Comparison of ENCODE assay signal across 8 cellular contexts in the genomic region with DNA sequence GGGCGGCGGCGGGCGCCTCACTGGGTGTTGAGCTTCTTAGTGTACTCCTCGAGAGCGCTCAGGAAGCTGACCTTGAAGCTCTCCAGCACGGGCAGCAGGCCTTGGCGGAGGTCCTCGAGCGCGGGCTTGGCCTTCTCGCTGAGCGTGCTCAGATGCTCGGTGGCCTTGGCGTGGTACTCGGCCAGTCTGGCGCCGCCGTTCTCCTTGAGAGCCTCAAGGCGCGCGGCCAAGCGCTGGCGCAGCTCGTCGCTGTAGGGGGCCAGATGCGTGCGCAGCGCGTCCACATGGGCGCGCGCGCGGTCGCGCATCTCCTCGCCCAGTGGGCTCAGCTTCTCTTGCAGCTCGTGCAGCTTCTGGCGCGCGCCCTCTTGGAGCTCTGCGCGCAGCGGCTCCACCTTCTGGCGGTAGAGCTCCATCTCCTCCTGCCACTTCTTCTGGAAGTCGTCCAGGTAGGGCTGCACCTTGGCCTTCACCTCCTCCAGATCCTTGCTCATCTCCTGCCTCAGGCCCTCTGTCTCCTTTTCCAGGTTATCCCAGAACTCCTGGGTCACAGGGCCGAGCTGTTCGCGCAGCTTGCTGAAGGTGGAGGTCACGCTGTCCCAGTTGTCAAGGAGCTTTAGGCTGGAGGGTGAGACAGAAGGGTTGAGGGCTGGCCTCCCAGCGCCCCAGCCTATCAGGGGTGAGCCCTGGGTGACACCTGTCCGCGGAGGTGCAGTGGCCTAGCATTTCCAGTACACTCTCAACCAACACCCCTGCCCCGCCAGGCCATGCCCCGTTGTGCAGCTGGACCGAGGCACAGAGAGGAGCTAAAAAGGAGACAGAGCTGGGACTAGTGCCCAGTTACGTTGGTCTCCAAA. TPM values are rescaled to one million over a fixed set of nuclear protein-coding genes. Genes with fewer than 3 reads are reported as not detected.
DNase-seq lines count a peak whose midpoint lies in the region; ATAC-seq, FAIRE-seq and TF ChIP-seq lines count a peak whose summit lies in the region.

No MANE protein-coding gene starts in this region.

- peak; percentile 82 for ATAC-seq in GM21619 (IDR thresholded peaks at IDR 0.05; ENCODE audit: unreplicated experiment)

- no peak for FAIRE-seq in RCC 7860 (lab: Jason Lieb, UNC)

- no peak overlapping the region for H3K27ac Mint-ChIP-seq in nephron progenitor cell
- no peak overlapping the region for H3K27ac Mint-ChIP-seq in stimulated activated naive CD8-positive, alpha-beta T cell treated with anti-CD3 and anti-CD28 coated beads, Interleukin-15, Interleukin-2, amounts not matched to agents 100 ng/mL and 50 ng/mL, for 24 hours

- H3K27ac ChIP-seq in KMS-11, result no peak overlapping the region

- peak overlapping the region; percentile 47; the same call in 1 of the 2 replicates for H2AFZ ChIP-seq in KMS-11 (ENCODE audit: low read depth)

- H3K4me3 Mint-ChIP-seq in nephron progenitor cell, result peak overlapping the region; percentile 69
- peak overlapping the region; percentile 75 for H3K4me3 Mint-ChIP-seq in stimulated activated naive CD8-positive, alpha-beta T cell treated with anti-CD3 and anti-CD28 coated beads, Interleukin-15, Interleukin-2, amounts not matched to agents 100 ng/mL and 50 ng/mL, for 24 hours

- H3K4me1 Mint-ChIP-seq in nephron progenitor cell, result peaks cover 49% of the 10 kb centered on the region
- peaks cover 13% of the 10 kb centered on the region for H3K4me1 Mint-ChIP-seq in stimulated activated naive CD8-positive, alpha-beta T cell treated with anti-CD3 and anti-CD28 coated beads, Interleukin-15, Interleukin-2, amounts not matched to agents 100 ng/mL and 50 ng/mL, for 24 hours (ENCODE audit: low read depth)

- H3K27me3 Mint-ChIP-seq in nephron progenitor cell (ENCODE audit: low read depth, poor library complexity), result peaks cover 21% of the 10 kb centered on the region
- H3K27me3 Mint-ChIP-seq in stimulated activated naive CD8-positive, alpha-beta T cell treated with anti-CD3 and anti-CD28 coated beads, Interleukin-15, Interleukin-2, amounts not matched to agents 100 ng/mL and 50 ng/mL, for 24 hours, result no peaks in the 10 kb centered on the region

- no peaks in the 10 kb centered on the region for H4K20me1 ChIP-seq in KMS-11 (ENCODE audit: insufficient read depth)

- peak overlapping the region; percentile 22; the same call in 1 of the 2 replicates for H3K9ac ChIP-seq in KMS-11

- no peak for TF ChIP-seq CTCF in KMS-11 (conservative IDR thresholded peaks at IDR 0.05; ENCODE audit: low read depth, low read length)
- peak; percentile 62 for TF ChIP-seq CTCF in fibroblast of villous mesenchyme (IDR thresholded peaks at IDR 0.05; ENCODE audit: insufficient read depth, low read depth, low read length)
- peak; percentile 44 for TF ChIP-seq CTCF in nephron progenitor cell (IDR thresholded peaks at IDR 0.05)

- no peaks in the 10 kb centered on the region for H3K36me3 Mint-ChIP-seq in nephron progenitor cell (ENCODE audit: low read depth)
- H3K36me3 Mint-ChIP-seq in stimulated activated naive CD8-positive, alpha-beta T cell treated with anti-CD3 and anti-CD28 coated beads, Interleukin-15, Interleukin-2, amounts not matched to agents 100 ng/mL and 50 ng/mL, for 24 hours (ENCODE audit: low read depth), result no peaks in the 10 kb centered on the region

- no peaks in the 10 kb centered on the region for H3K27me3 ChIP-seq in KMS-11 (ENCODE audit: insufficient read depth, low read depth)

- no peak overlapping the region for H3K4me3 ChIP-seq in KMS-11 (IDR thresholded peaks at IDR 0.05; ENCODE audit: insufficient read depth, low read depth, low read length)
- peak overlapping the region; percentile 48 for H3K4me3 ChIP-seq in fibroblast of villous mesenchyme (ENCODE audit: low read depth, low read length)

- H3K79me2 ChIP-seq in KMS-11 (ENCODE audit: insufficient read depth, low read depth), result no peaks in the 10 kb centered on the region

- DNase-seq in DMS53 treated with DMSO at 0.1 percent for 48 hours (lab: John Stamatoyannopoulos, UW; ENCODE audit: unreplicated experiment), result peak; percentile 73
- peak; percentile 79 for DNase-seq in RCC 7860 (ENCODE audit: low spot score)
- DNase-seq in activated effector memory CD4-positive, alpha-beta T cell treated with Interleukin-2 at 50 U/mL for 16 hours, result peak; percentile 72
- DNase-seq in fibroblast of villous mesenchyme (ENCODE audit: low read depth), result peak; percentile 87
- peak; percentile 88 for DNase-seq in nephron progenitor cell

- peak overlapping the region; percentile 25; the same call in 1 of the 2 replicates for H3K4me2 ChIP-seq in KMS-11

- no peaks in the 10 kb centered on the region for H3K36me3 ChIP-seq in KMS-11 (ENCODE audit: insufficient read depth)

- no peaks in the 10 kb centered on the region for H3K9me3 Mint-ChIP-seq in nephron progenitor cell
- no peaks in the 10 kb centered on the region for H3K9me3 Mint-ChIP-seq in stimulated activated naive CD8-positive, alpha-beta T cell treated with anti-CD3 and anti-CD28 coated beads, Interleukin-15, Interleukin-2, amounts not matched to agents 100 ng/mL and 50 ng/mL, for 24 hours

- peaks cover 27% of the 10 kb centered on the region for H3K4me1 ChIP-seq in KMS-11 (ENCODE audit: low read depth, poor library complexity, severe bottlenecking)

RNA-seq across cellular contexts. Expression of a gene that starts 1.4 kb away (rescaled TPM):
- not detected in 2 replicates for total RNA-seq in fibroblast of villous mesenchyme

RNA-seq across cellular contexts. Expression of a gene that starts 6.3 kb away (rescaled TPM):
- not detected in 2 replicates for total RNA-seq in fibroblast of villous mesenchyme

RNA-seq across cellular contexts. Expression of a gene that starts 12.9 kb away (rescaled TPM):
- not detected in 2 replicates for total RNA-seq in fibroblast of villous mesenchyme

RNA-seq across cellular contexts. Expression of a gene that starts 44.3 kb away (rescaled TPM):
- not detected in 2 replicates for total RNA-seq in fibroblast of villous mesenchyme

RNA-seq across cellular contexts. Expression of a gene that starts 48.2 kb away (rescaled TPM):
- 22.9 and 29.4 TPM in 2 replicates for total RNA-seq in fibroblast of villous mesenchyme
